In genomic region chr1:156860113-156860638, GRCh38 we compare ENCODE assay signal across 8 cellular contexts. TPM values are rescaled to one million over a fixed set of nuclear protein-coding genes. Genes with fewer than 3 reads are reported as not detected.
DNase-seq lines count a peak whose midpoint lies in the region; ATAC-seq and TF ChIP-seq lines count a peak whose summit lies in the region.

No MANE protein-coding gene starts in this region.

- H3K4me2 ChIP-seq in KMS-11 = peak overlapping the region; percentile 95
- peak overlapping the region; percentile 96 for H3K4me2 ChIP-seq in smooth muscle cell

- H3K9ac ChIP-seq in KMS-11 = no peak overlapping the region
- H3K9ac ChIP-seq in smooth muscle cell (ENCODE audit: low read depth) = no peak overlapping the region

- peaks cover 4% of the 10 kb centered on the region for H3F3A ChIP-seq in smooth muscle cell (ENCODE audit: low read depth)

- no peak for TF ChIP-seq POLR2A in body of pancreas (IDR thresholded peaks at IDR 0.05)

- intact Hi-C loops in body of pancreas (cut with DNase I) = no loop called here

- 3% methylated on average over 25 to 35 of the region's 35 CpGs for WGBS in body of pancreas, 2 donors
- 1% methylated on average over 33 of the region's 35 CpGs for WGBS in smooth muscle cell (ENCODE audit: low lambda C conversion rate)

- H3K27ac ChIP-seq in KMS-11 (no peak overlapping the region), body of pancreas (no peak overlapping the region), smooth muscle cell (ENCODE audit: low read depth) (no peak overlapping the region)

- H2AFZ ChIP-seq in KMS-11 (ENCODE audit: low read depth) (peak overlapping the region; percentile 96), smooth muscle cell (ENCODE audit: low read depth) (peak overlapping the region; percentile 67)

- TF ChIP-seq CTCF in KMS-11 (conservative IDR thresholded peaks at IDR 0.05; ENCODE audit: low read depth, low read length) = peak; percentile 98
- TF ChIP-seq CTCF in body of pancreas (IDR thresholded peaks at IDR 0.05) = peak; percentile 54 to 88 (median 74)
- TF ChIP-seq CTCF in smooth muscle cell (IDR thresholded peaks at IDR 0.05; ENCODE audit: borderline replicate concordance, insufficient read depth, poor library complexity, severe bottlenecking) = peak; percentile 73

- H4K20me1 ChIP-seq in KMS-11 (ENCODE audit: insufficient read depth) (no peaks in the 10 kb centered on the region), smooth muscle cell (ENCODE audit: low read depth) (no peaks in the 10 kb centered on the region)

- peaks cover 87% of the 10 kb centered on the region for H3K27me3 ChIP-seq in KMS-11 (ENCODE audit: insufficient read depth, low read depth)
- H3K27me3 ChIP-seq in body of pancreas = peaks cover 0 to 8% of the 10 kb centered on the region in 2 donors
- H3K27me3 ChIP-seq in smooth muscle cell (ENCODE audit: low read depth) = peaks cover 14% of the 10 kb centered on the region

- peaks cover 33% of the 10 kb centered on the region for H3K4me1 ChIP-seq in KMS-11 (ENCODE audit: low read depth, poor library complexity, severe bottlenecking)
- H3K4me1 ChIP-seq in body of pancreas = peaks cover 33% of the 10 kb centered on the region
- H3K4me1 ChIP-seq in smooth muscle cell (ENCODE audit: low read depth) = peaks cover 29% of the 10 kb centered on the region

- H3K36me3 ChIP-seq in KMS-11 (ENCODE audit: insufficient read depth) = no peaks in the 10 kb centered on the region
- no peaks in the 10 kb centered on the region for H3K36me3 ChIP-seq in body of pancreas (replicated peaks in 1 of 2; ENCODE audit: insufficient read depth in 1 of 2, low read depth in 2 of 2)
- no peaks in the 10 kb centered on the region for H3K36me3 ChIP-seq in smooth muscle cell (ENCODE audit: low read depth)

- H3K9me3 ChIP-seq in body of pancreas = no peaks in the 10 kb centered on the region
- no peaks in the 10 kb centered on the region for H3K9me3 ChIP-seq in smooth muscle cell (replicated peaks; ENCODE audit: low read depth)

- peak overlapping the region; percentile 100 for H3K4me3 ChIP-seq in KMS-11 (IDR thresholded peaks at IDR 0.05; ENCODE audit: insufficient read depth, low read depth, low read length)
- no peak overlapping the region for H3K4me3 ChIP-seq in body of pancreas
- H3K4me3 ChIP-seq in smooth muscle cell = peak overlapping the region; percentile 57

- no peaks in the 10 kb centered on the region for H3K79me2 ChIP-seq in KMS-11 (ENCODE audit: insufficient read depth, low read depth)
- H3K79me2 ChIP-seq in smooth muscle cell (ENCODE audit: low read depth) = no peaks in the 10 kb centered on the region

- DNase-seq in ELF-1 (ENCODE audit: low read depth, low spot score) (peak; percentile 84), T-helper 9 cell (peak; percentile 51), body of pancreas (peak; percentile 19 to 52 (median 43)), iPS-NIHi11 (ENCODE audit: low spot score) (peak; percentile 83), smooth muscle cell (lab: John Stamatoyannopoulos, UW; ENCODE audit: unreplicated experiment) (peak; percentile 30), HPDE6-E6E7 (ENCODE audit: extremely low spot score) (no peak)

- ATAC-seq in body of pancreas = peak; percentile 70
- no peak for ATAC-seq in HG03460 (IDR thresholded peaks at IDR 0.05; ENCODE audit: unreplicated experiment)

RNA-seq across cellular contexts. Expression of gene NTRK1, which starts 0.5 kb away (rescaled TPM):
- total RNA-seq in body of pancreas (under 1 TPM in 1 of 2 donors, not detected in 1; 0.99 TPM), smooth muscle cell (0.85 and 1.2 TPM in 2 replicates)
- polyA plus RNA-seq in smooth muscle cell = 3.6 and 5.3 TPM in 2 replicates

RNA-seq across cellular contexts. Expression of gene INSRR, which starts 1.3 kb away (rescaled TPM):
- total RNA-seq in body of pancreas = under 1 TPM in 1 of 2 donors, not detected in 1; under 0.01 TPM
- 0.09 and 0.36 TPM in 2 replicates for total RNA-seq in smooth muscle cell
- polyA plus RNA-seq in smooth muscle cell = 0.45 and 0.67 TPM in 2 replicates

RNA-seq across cellular contexts. Expression of gene PEAR1, which starts 33.3 kb away (rescaled TPM):
- total RNA-seq in body of pancreas (1 to 10 TPM; 5.2 to 7.6 TPM), smooth muscle cell (2.3 and 2.7 TPM in 2 replicates)
- 3.7 and 4.4 TPM in 2 replicates for polyA plus RNA-seq in smooth muscle cell

RNA-seq across cellular contexts. Expression of gene SH2D2A, which starts 43.5 kb away (rescaled TPM):
- total RNA-seq in body of pancreas = under 1 TPM in 1 of 2 donors, not detected in 1; 0.99 TPM
- 10.2 and 14.4 TPM in 2 replicates for total RNA-seq in smooth muscle cell
- 36.9 and 38.2 TPM in 2 replicates for polyA plus RNA-seq in smooth muscle cell

Comparison
In these comparisons a context has a peak if more than half of its experiments do, and no peak if none do; other contexts are left out.
1. H3K4me3 ChIP-seq: peak in KMS-11 (single experiment) and smooth muscle cell (single experiment); none in body of pancreas (0 of 2).
2. Peak in every context shown above with its lines, with median percentiles within 50 percentile points of each other: CTCF ChIP-seq.